8 cellular contexts compared by ENCODE assay signal in the genomic region with DNA sequence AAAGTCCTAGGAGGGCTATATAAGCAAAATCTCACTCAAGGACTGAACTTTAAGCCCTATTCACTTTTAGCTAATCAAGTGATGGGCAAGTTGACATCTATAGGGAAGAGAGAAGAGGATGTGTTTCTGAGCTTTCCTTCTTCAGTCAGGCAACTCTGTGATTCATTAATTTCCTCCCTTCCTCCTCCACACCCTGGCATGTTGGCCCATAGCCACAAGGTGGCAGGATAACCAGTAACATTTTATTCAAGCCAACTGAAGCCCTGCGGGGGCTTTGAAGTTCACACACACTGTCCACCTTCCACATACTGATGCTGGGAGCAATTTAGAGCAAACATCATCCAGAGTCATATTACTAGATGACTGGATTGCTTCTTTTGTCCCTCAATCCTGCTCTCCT.
A peak's percentile ranks its signal among the peaks of the same experiment; 100 is the strongest.
DNase-seq lines count a peak whose midpoint lies in the region; ATAC-seq, FAIRE-seq and TF ChIP-seq lines count a peak whose summit lies in the region.
"Not testable (repeated sequence)": the region's sequence is repeated elsewhere in the genome, so short reads cannot be mapped to it uniquely, and the experiment has no call there.

No MANE protein-coding gene starts in this region.

- not testable (repeated sequence) for H3K27me3 Mint-ChIP-seq in activated T-cell treated with anti-CD3 and anti-CD28 coated beads, Interleukin-2, amount 50 U/mL, for 4 hours (ENCODE audit: low read depth)

- WGBS in A549 (ENCODE audit: missing lambda C conversion rate) = no CpG with 5 or more reads among the region's 1 CpG

- POLR2A ChIA-PET in A549 (lab: Yijun Ruan, JAX) = not testable (repeated sequence)

- not testable (repeated sequence) for TF ChIP-seq EP300 in A549 (IDR thresholded peaks at IDR 0.05)

- not testable (repeated sequence) for H3K36me3 ChIP-seq in lower lobe of right lung

- not testable (repeated sequence) for DNase-seq in A549 (ENCODE audit: low read depth in 1 of 2, low spot score in 1 of 2); activated T-cell treated with anti-CD3 and anti-CD28 coated beads, Interleukin-2, amount 50 U/mL, for 4 hours; lower lobe of right lung

- intact Hi-C loops in lower lobe of right lung (cut with DNase I) = not testable (repeated sequence)

- not testable (repeated sequence) for H3K36me3 Mint-ChIP-seq in activated T-cell treated with anti-CD3 and anti-CD28 coated beads, Interleukin-2, amount 50 U/mL, for 4 hours (ENCODE audit: insufficient read depth)

- TF ChIP-seq RAD21 in A549 (conservative IDR thresholded peaks at IDR 0.05 in 1 of 2, IDR thresholded peaks at IDR 0.05 in 1 of 2) = not testable (repeated sequence)

- H3K4me1 Mint-ChIP-seq in activated T-cell treated with anti-CD3 and anti-CD28 coated beads, Interleukin-2, amount 50 U/mL, for 4 hours (ENCODE audit: low read depth) = not testable (repeated sequence)

- peak; percentile 54 to 79; a peak in 4 of 6 replicates for ATAC-seq in A549
- peak; percentile 98 for ATAC-seq in GM18868 (IDR thresholded peaks at IDR 0.05; ENCODE audit: unreplicated experiment)
- ATAC-seq in GM21390 (IDR thresholded peaks at IDR 0.05; ENCODE audit: unreplicated experiment) = peak; percentile 84
- peak; percentile 92 for ATAC-seq in HG02642 (IDR thresholded peaks at IDR 0.05; ENCODE audit: poor library complexity, unreplicated experiment)
- ATAC-seq in HG03135 (IDR thresholded peaks at IDR 0.05; ENCODE audit: unreplicated experiment) = peak; percentile 97
- peak; percentile 62 for ATAC-seq in HG03575 (IDR thresholded peaks at IDR 0.05; ENCODE audit: extremely low read depth, insufficient number of reproducible peaks, low FRiP score, unreplicated experiment)
- peak; percentile 56 to 88 for ATAC-seq in activated T-cell treated with anti-CD3 and anti-CD28 coated beads, Interleukin-2, amount 50 U/mL, for 4 hours
- peak; percentile 60 to 62 for ATAC-seq in lower lobe of right lung

- not testable (repeated sequence) for H3K4me3 Mint-ChIP-seq in activated T-cell treated with anti-CD3 and anti-CD28 coated beads, Interleukin-2, amount 50 U/mL, for 4 hours

- H3K9me3 ChIP-seq in A549, lower lobe of right lung: not testable (repeated sequence)

- not testable (repeated sequence) for TF ChIP-seq POLR2A in A549 (IDR thresholded peaks at IDR 0.05; ENCODE audit: low read length)

- not testable (repeated sequence) for H3K4me3 ChIP-seq in A549, lower lobe of right lung

- not testable (repeated sequence) for H3K9me3 Mint-ChIP-seq in activated T-cell treated with anti-CD3 and anti-CD28 coated beads, Interleukin-2, amount 50 U/mL, for 4 hours

- not testable (repeated sequence) for H3K27ac ChIP-seq in A549, lower lobe of right lung

- FAIRE-seq in A549 (lab: Jason Lieb, UNC) = not testable (repeated sequence)

- CTCF ChIA-PET in A549 (lab: Yijun Ruan, JAX) = not testable (repeated sequence)

- H3K27me3 ChIP-seq in lower lobe of right lung (ENCODE audit: low read depth) = not testable (repeated sequence)

- not testable (repeated sequence) for TF ChIP-seq CTCF in A549 (IDR thresholded peaks at IDR 0.05); lower lobe of right lung (IDR thresholded peaks at IDR 0.05)

- not testable (repeated sequence) for H3K4me2 ChIP-seq in A549

- H3K4me1 ChIP-seq in A549, lower lobe of right lung: not testable (repeated sequence)
